2 cellular contexts compared by ENCODE assay signal in the genomic region with DNA sequence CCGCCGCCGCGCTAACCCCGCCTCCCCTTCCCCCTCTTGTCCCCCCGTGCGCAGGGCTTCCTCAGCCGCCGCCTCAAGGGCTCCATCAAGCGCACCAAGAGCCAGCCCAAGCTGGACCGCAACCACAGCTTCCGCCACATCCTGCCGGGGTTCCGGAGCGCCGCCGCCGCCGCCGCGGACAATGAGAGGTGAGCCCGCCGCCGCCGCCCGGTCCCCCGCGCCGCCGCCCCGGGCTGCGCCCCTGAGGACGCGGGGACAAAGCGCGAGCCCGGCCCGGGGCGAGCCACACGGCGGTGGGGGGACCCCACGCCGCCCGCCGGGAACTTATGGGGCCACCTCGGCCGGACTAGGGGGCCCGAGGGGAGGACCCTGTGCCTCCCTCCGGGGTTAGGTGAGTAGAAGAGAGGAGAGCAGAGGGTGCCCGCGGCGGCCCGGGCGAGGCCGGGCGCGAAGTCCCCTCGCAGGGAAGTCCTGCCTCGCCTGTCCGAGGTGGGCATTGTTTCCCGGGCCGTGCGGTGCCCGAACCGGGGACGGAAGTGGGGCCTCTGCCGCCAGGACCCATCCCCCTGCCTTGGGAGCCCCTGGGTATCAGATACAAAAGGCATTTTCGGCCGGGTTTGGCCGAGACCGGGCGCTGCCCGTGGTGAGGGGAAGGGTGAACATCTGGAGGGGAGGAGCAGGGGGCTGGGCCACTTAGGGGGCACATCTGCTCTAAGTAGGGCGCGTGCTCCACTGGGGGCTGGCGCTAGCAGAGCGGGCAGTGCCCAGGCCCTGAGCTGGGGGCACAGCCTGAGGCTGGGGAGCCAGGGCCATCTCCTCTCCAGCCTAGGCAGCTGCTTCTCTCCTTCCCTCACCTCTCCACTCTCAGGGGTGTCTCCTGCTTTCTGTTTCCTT.
TF ChIP-seq lines count a peak whose summit lies in the region.

No MANE protein-coding gene starts in this region.

TF ChIP-seq in WTC11, 78 proteins besides CTCF, POLR2A, EP300 and RAD21 (continued from another document):
- TF ChIP-seq NFYB (CRISPR knock-in tag; conservative IDR thresholded peaks at IDR 0.05; ENCODE audit: low read depth) = no peak
- peak; percentile 9; the same call in 1 of the 2 replicates for TF ChIP-seq SP1 (CRISPR knock-in tag; conservative IDR thresholded peaks at IDR 0.05)
- TF ChIP-seq FOXJ3 (CRISPR knock-in tag; IDR thresholded peaks at IDR 0.05; ENCODE audit: borderline replicate concordance) = no peak
- TF ChIP-seq TEAD4 (CRISPR knock-in tag; IDR thresholded peaks at IDR 0.05) = no peak

TF ChIP-seq in H1, 55 proteins besides CTCF, POLR2A, EP300 and RAD21 (continued from another document):
- no peak for TF ChIP-seq EZH2 (IDR thresholded peaks at IDR 0.05; ENCODE audit: low read depth, low read length, severe bottlenecking)
- TF ChIP-seq E2F6 (IDR thresholded peaks at IDR 0.05) = no peak
- TF ChIP-seq KDM4A (IDR thresholded peaks at IDR 0.05; ENCODE audit: low read depth, low read length, severe bottlenecking) = peak; percentile 42
- 0 out of 4 replicates have a peak, but pooled peaks of 1 of the 2 experiments have one; percentile 8 for TF ChIP-seq SIN3A (conservative IDR thresholded peaks at IDR 0.05 in 1 of 2, IDR thresholded peaks at IDR 0.05 in 1 of 2; ENCODE audit: low read depth in 1 of 2, low read length in 2 of 2)
- 0 out of 2 replicates have a peak, but pooled peaks have one; percentile 4 for TF ChIP-seq PHF8 (conservative IDR thresholded peaks at IDR 0.05; ENCODE audit: low read depth, low read length)
- TF ChIP-seq RBBP5 (IDR thresholded peaks at IDR 0.05; ENCODE audit: borderline replicate concordance, low read depth, low read length) = no peak
